In genomic region chr10:71359364-71360046, GRCh38 we compare ENCODE assay signal across 12 cellular contexts. TPM values are rescaled to one million over a fixed set of nuclear protein-coding genes. Genes with fewer than 3 reads are reported as not detected.
DNase-seq lines count a peak whose midpoint lies in the region; ATAC-seq, FAIRE-seq and TF ChIP-seq lines count a peak whose summit lies in the region.
"Had no signal": no experiment of that assay in that cellular context is flagged by ENCODE, and none has a peak within 500 bp of the region (broad histone marks: within the 10 kb centered on the region; RNA-seq: fewer than 3 reads in every experiment).

No MANE protein-coding gene starts in this region.

- TF ChIP-seq POLR2A in gastroesophageal sphincter (IDR thresholded peaks at IDR 0.05), result no peak

- no peak overlapping the region for H3K4me3 ChIP-seq in gastroesophageal sphincter
- H3K4me3 ChIP-seq in subcutaneous abdominal adipose tissue (ENCODE audit: low read depth in 1 of 5, low read length in 5 of 5), result peak overlapping the region in 1 of 5 donors; percentile 36

- ATAC-seq in GM19468 (IDR thresholded peaks at IDR 0.05; ENCODE audit: extremely low read depth, unreplicated experiment) (peak; percentile 22), gastroesophageal sphincter (peak; percentile 63), GM21786 (IDR thresholded peaks at IDR 0.05; ENCODE audit: unreplicated experiment) (no peak)

- WGBS in gastroesophageal sphincter (ENCODE audit: low coverage in 1 of 2), 2 donors, result 57% methylated on average over 9 of the region's 9 CpGs; no CpG with 5 or more reads in 1 of the 2 donors

- H3K4me1 ChIP-seq in gastroesophageal sphincter, result peaks cover 0 to 3% (median 0%) of the 10 kb centered on the region in 3 donors
- peaks cover 0 to 23% (median 13%) of the 10 kb centered on the region in 5 donors for H3K4me1 ChIP-seq in subcutaneous abdominal adipose tissue (ENCODE audit: control insufficient read depth in 5 of 5, insufficient read depth in 5 of 5, low read length in 5 of 5)
- H3K4me1 ChIP-seq: breast epithelium had no signal

- H3K27ac ChIP-seq in gastroesophageal sphincter (peak overlapping the region in 2 of 4 donors; percentile 56 to 57), subcutaneous abdominal adipose tissue (ENCODE audit: low read depth, low read length) (peak overlapping the region; percentile 21)

- no peaks in the 10 kb centered on the region for H3K9me3 ChIP-seq in gastroesophageal sphincter
- H3K9me3 ChIP-seq in subcutaneous abdominal adipose tissue (ENCODE audit: control insufficient read depth in 5 of 5, low read length in 5 of 5), result no peaks in the 10 kb centered on the region
- H3K9me3 ChIP-seq: breast epithelium had no signal

- no peak for FAIRE-seq in HTR-8/SVneo (lab: Jason Lieb, UNC)
- FAIRE-seq: frontal cortex had no signal

- H3K27me3 ChIP-seq in gastroesophageal sphincter, result no peaks in the 10 kb centered on the region
- H3K27me3 ChIP-seq in subcutaneous abdominal adipose tissue (ENCODE audit: control insufficient read depth in 5 of 5, insufficient read depth in 4 of 5, low read length in 5 of 5), result no peaks in the 10 kb centered on the region
- H3K27me3 ChIP-seq: breast epithelium had no signal

- TF ChIP-seq CTCF in gastroesophageal sphincter (IDR thresholded peaks at IDR 0.05), result no peak

- no peak overlapping the region for H3K9ac ChIP-seq in subcutaneous abdominal adipose tissue (ENCODE audit: low read length in 5 of 5)

- H3K36me3 ChIP-seq in gastroesophageal sphincter (peaks cover 0 to 84% of the 10 kb centered on the region in 2 donors), subcutaneous abdominal adipose tissue (ENCODE audit: control insufficient read depth in 5 of 5, insufficient read depth in 5 of 5, low read length in 5 of 5) (peaks cover 5 to 51% (median 26%) of the 10 kb centered on the region in 5 donors)
- H3K36me3 ChIP-seq: breast epithelium had no signal

- TF ChIP-seq EP300 in gastroesophageal sphincter (IDR thresholded peaks at IDR 0.05), result no peak

- DNase-seq in MV-4-11 (lab: John Stamatoyannopoulos, UW), result peak; percentile 84
- no peak for DNase-seq in activated T-cell treated with anti-CD3 and anti-CD28 coated beads for 4 hours
- no peak for DNase-seq in HTR-8/SVneo (ENCODE audit: insufficient read length, low spot score)
- no peak for DNase-seq in middle frontal gyrus (ENCODE audit: extremely low spot score, low spot score)
- DNase-seq: DMS53, NCI-H1694 had no signal

RNA-seq across cellular contexts. Expression of gene CDH23, which starts 37.2 kb away (rescaled TPM):
- total RNA-seq in gastroesophageal sphincter, result 10 to 100 TPM in 3 of 4 donors, 1 to 10 TPM in 1; 5.1 to 33.5 (median 16.2) TPM

RNA-seq across cellular contexts. Expression of gene SLC29A3, which starts 40.4 kb away (rescaled TPM):
- total RNA-seq in gastroesophageal sphincter, result 1 to 10 TPM; 3.3 to 9.8 (median 4.9) TPM
